ENCODE assay signal across 7 cellular contexts in genomic region chr17:1108560-1108809, GRCh38.
DNase-seq lines count a peak whose midpoint lies in the region; ATAC-seq and TF ChIP-seq lines count a peak whose summit lies in the region.

No MANE protein-coding gene starts in this region.

- H3K4me1 ChIP-seq in Peyer's patch (peaks cover 9 to 65% (median 13%) of the 10 kb centered on the region in 4 donors), neuron (ENCODE audit: insufficient read depth, low read length) (peaks cover 29% of the 10 kb centered on the region)

- no peak for ATAC-seq in GM19397 (IDR thresholded peaks at IDR 0.05; ENCODE audit: unreplicated experiment)

- DNase-seq in H7 (peak; percentile 84), Peyer's patch (no peak), epithelial cell of proximal tubule (ENCODE audit: low read depth) (no peak), NCI-H1694 (lab: John Stamatoyannopoulos, UW) (no peak), NK-92 (lab: John Stamatoyannopoulos, UW; ENCODE audit: unreplicated experiment) (no peak)

- peak in 1 of 6 experiments; percentile 12 for TF ChIP-seq CTCF in Peyer's patch (IDR thresholded peaks at IDR 0.05)
- no peak for TF ChIP-seq CTCF in epithelial cell of proximal tubule (conservative IDR thresholded peaks at IDR 0.05; ENCODE audit: low read depth, low read length)

- H3K4me3 ChIP-seq in H7 (ENCODE audit: insufficient read depth, low read depth, low read length), result peak overlapping the region; percentile 62
- H3K4me3 ChIP-seq in Peyer's patch, result peak overlapping the region; percentile 71 to 94 (median 83)
- H3K4me3 ChIP-seq in epithelial cell of proximal tubule (ENCODE audit: low read depth, low read length), result peak overlapping the region; percentile 86
- H3K4me3 ChIP-seq in neuron (ENCODE audit: low read length), result peak overlapping the region; percentile 82

- peak overlapping the region; percentile 56 for H2AFZ ChIP-seq in neuron (ENCODE audit: low read depth, low read length)

- H3K36me3 ChIP-seq in H7 (replicated peaks; ENCODE audit: control insufficient read depth, insufficient read depth, low read length) (no peaks in the 10 kb centered on the region; the same call in none of the 2 replicates), Peyer's patch (peaks cover 0 to 9% (median 0%) of the 10 kb centered on the region in 3 donors), neuron (ENCODE audit: insufficient read depth, low read length) (no peaks in the 10 kb centered on the region)

- peak in 1 of 2 donors; percentile 39 for TF ChIP-seq POLR2A in Peyer's patch (IDR thresholded peaks at IDR 0.05)

- H3K27me3 ChIP-seq in H7 (ENCODE audit: control insufficient read depth, insufficient read depth, low read length), result peaks cover 10% of the 10 kb centered on the region
- H3K27me3 ChIP-seq in Peyer's patch, result no peaks in the 10 kb centered on the region
- no peaks in the 10 kb centered on the region for H3K27me3 ChIP-seq in neuron (ENCODE audit: insufficient read depth, low read length)

- peak overlapping the region; percentile 82 to 97 (median 91) for H3K27ac ChIP-seq in Peyer's patch

- no peaks in the 10 kb centered on the region for H3K9me3 ChIP-seq in Peyer's patch
- no peaks in the 10 kb centered on the region for H3K9me3 ChIP-seq in neuron (ENCODE audit: low read length)
